In the genomic region with DNA sequence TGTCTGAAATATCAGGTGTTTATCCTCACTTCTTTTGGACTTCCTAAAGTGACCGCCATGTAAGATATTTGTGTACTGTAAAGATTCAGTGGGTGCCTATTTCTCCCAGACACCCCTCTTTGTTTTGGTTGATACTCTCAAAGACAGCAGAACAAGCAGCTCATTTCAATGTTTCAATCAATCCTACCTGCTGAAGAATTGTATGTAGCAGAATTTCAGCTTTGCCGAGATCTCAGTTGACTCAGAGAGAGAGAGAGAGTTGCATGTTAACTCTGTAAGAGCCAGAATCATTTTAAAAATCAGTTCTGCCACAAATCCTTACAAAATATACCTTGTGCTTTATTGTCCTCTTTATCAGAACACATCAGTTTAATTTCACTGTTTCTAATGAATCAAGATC, we compare ENCODE assay signal across 22 cellular contexts.
"Had no signal": no experiment of that assay in that cellular context is flagged by ENCODE, and none has a peak within 500 bp of the region (broad histone marks: within the 10 kb centered on the region; RNA-seq: fewer than 3 reads in every experiment).

No MANE protein-coding gene starts in this region.

- DNase-seq: KBM-7; NCI-H1092; NCI-H1105 treated with DMSO at 0.1 percent for 48 hours; NCI-H1417 treated with DMSO at 0.1 percent for 48 hours; NCI-H146; NCI-H1694 treated with DMSO at 0.1 percent for 48 hours; NCI-H1930; NCI-H2081; NCI-H2107; NCI-H2227 treated with DMSO at 0.1 percent for 48 hours; NCI-H524; NCI-H526 treated with DMSO at 0.1 percent for 48 hours; NCI-H748 treated with DMSO at 0.1 percent for 48 hours; NK-92 treated with Interleukin-12 subunit alpha and Interleukin-12 subunit beta, amount 100 ng/mL, for 24 hours; PC-9; Peyer's patch; Right ventricle myocardium superior; RPMI8226; SIG-M5; SW 1271 had no signal

- H2AFZ ChIP-seq: PC-9 had no signal

- H3K4me1 ChIP-seq: Peyer's patch, SJSA1 had no signal

- H3K4me3 ChIP-seq: PC-9, Peyer's patch, SJSA1, SK-N-MC had no signal

- H3K9me3 ChIP-seq: Peyer's patch, SJSA1 had no signal

- H3K27ac ChIP-seq: PC-9, Peyer's patch, SJSA1, SK-N-MC had no signal

- H3K4me2 ChIP-seq: PC-9 had no signal

- H3K27me3 ChIP-seq: Peyer's patch, SJSA1 had no signal

- H3K36me3 ChIP-seq: Peyer's patch, SJSA1 had no signal
